Comparison of ENCODE assay signal across 8 cellular contexts in genomic region chr5:67493676-67494075, GRCh38.
A peak's percentile ranks its signal among the peaks of the same experiment; 100 is the strongest.
DNase-seq lines count a peak whose midpoint lies in the region; ATAC-seq and TF ChIP-seq lines count a peak whose summit lies in the region.

No MANE protein-coding gene starts in this region.

- peak overlapping the region in 1 of 2 experiments; percentile 75 for H3K4ac ChIP-seq in mesenchymal stem cell (ENCODE audit: low read depth in 1 of 2, low read length in 2 of 2)

- no peaks in the 10 kb centered on the region for H3K27me3 ChIP-seq in mesenchymal stem cell (ENCODE audit: control insufficient read depth in 1 of 2, insufficient read depth in 1 of 2, low read length in 2 of 2)

- no peaks in the 10 kb centered on the region for H3K4me1 ChIP-seq in mesenchymal stem cell (ENCODE audit: control insufficient read depth, insufficient read depth, low read depth, low read length)

- no peak overlapping the region for H3K14ac ChIP-seq in mesenchymal stem cell (ENCODE audit: low read length in 2 of 2)

- ATAC-seq in GM21381 (IDR thresholded peaks at IDR 0.05; ENCODE audit: unreplicated experiment) (no peak), GM18520 (IDR thresholded peaks at IDR 0.05; ENCODE audit: unreplicated experiment) (no peak)

- WGBS in mesenchymal stem cell = 80% methylated on average over 1 of the region's 2 CpGs

- H4K8ac ChIP-seq in mesenchymal stem cell (ENCODE audit: low read length) = peak overlapping the region; percentile 49

- H2BK15ac ChIP-seq in mesenchymal stem cell (ENCODE audit: low read depth, poor library complexity, severe bottlenecking) = no peak overlapping the region

- no peak overlapping the region for H2AFZ ChIP-seq in mesenchymal stem cell (ENCODE audit: low read depth, low read length)

- H3K4me2 ChIP-seq in mesenchymal stem cell (ENCODE audit: low read length, poor library complexity, severe bottlenecking) = no peak overlapping the region

- peak overlapping the region; percentile 5 for H3K27ac ChIP-seq in cingulate gyrus (ENCODE audit: low read depth, low read length)
- H3K27ac ChIP-seq in mesenchymal stem cell (ENCODE audit: low read length, poor library complexity, severe bottlenecking) = no peak overlapping the region

- peak; percentile 6 for DNase-seq in NCI-H510A (lab: John Stamatoyannopoulos, UW)
- peak; percentile 26 for DNase-seq in mesenchymal stem cell
- no peak for DNase-seq in NCI-H2227 treated with DMSO at 0.1 percent for 48 hours (lab: John Stamatoyannopoulos, UW)
- DNase-seq in DMS79 (lab: John Stamatoyannopoulos, UW) = no peak

- no peak overlapping the region for H2AK5ac ChIP-seq in mesenchymal stem cell (ENCODE audit: low read length, severe bottlenecking)

- H3K9ac ChIP-seq in mesenchymal stem cell (ENCODE audit: low read length) = no peak overlapping the region

- H2BK12ac ChIP-seq in mesenchymal stem cell (ENCODE audit: low read length in 2 of 2) = peak overlapping the region in 1 of 2 experiments; percentile 89

- TF ChIP-seq CTCF in GM12875 (IDR thresholded peaks at IDR 0.05; ENCODE audit: borderline replicate concordance, insufficient read depth, low read depth, low read length) = peak; percentile 22; the same call in 1 of the 2 replicates

- H3K23ac ChIP-seq in mesenchymal stem cell (ENCODE audit: low read length in 2 of 2) = no peak overlapping the region

- no peaks in the 10 kb centered on the region for H3K36me3 ChIP-seq in mesenchymal stem cell (ENCODE audit: control insufficient read depth in 1 of 2, insufficient read depth in 2 of 2, low read depth in 1 of 2, low read length in 2 of 2)

- H2BK120ac ChIP-seq in mesenchymal stem cell (ENCODE audit: low read depth, low read length) = no peak overlapping the region

- H3K9me3 ChIP-seq in mesenchymal stem cell (ENCODE audit: control insufficient read depth, low read length) = no peaks in the 10 kb centered on the region

- H3K79me1 ChIP-seq in mesenchymal stem cell (replicated peaks; ENCODE audit: low read length, poor library complexity, severe bottlenecking) = no peaks in the 10 kb centered on the region

- H3K18ac ChIP-seq in mesenchymal stem cell (ENCODE audit: low read depth in 1 of 2, low read length in 2 of 2) = peak overlapping the region in 1 of 2 experiments; percentile 75

- H3K4me3 ChIP-seq in GM12875 (ENCODE audit: low read depth, low read length) (no peak overlapping the region), mesenchymal stem cell (ENCODE audit: insufficient read depth in 1 of 2, low read depth in 1 of 2, low read length in 2 of 2) (no peak overlapping the region)

- no peak overlapping the region for H2BK5ac ChIP-seq in mesenchymal stem cell (ENCODE audit: low read depth, low read length, poor library complexity, severe bottlenecking)

- H4K91ac ChIP-seq in mesenchymal stem cell (ENCODE audit: low read length) = no peak overlapping the region

Comparison
In these comparisons a context has a peak if more than half of its experiments do, and no peak if none do; other contexts are left out.
1. DNase-seq: peak in NCI-H510A (single experiment) and mesenchymal stem cell (single experiment); none in NCI-H2227 treated with DMSO at 0.1 percent for 48 hours (single experiment) and DMS79 (single experiment).